ENCODE assay signal across 10 cellular contexts in the genomic region with DNA sequence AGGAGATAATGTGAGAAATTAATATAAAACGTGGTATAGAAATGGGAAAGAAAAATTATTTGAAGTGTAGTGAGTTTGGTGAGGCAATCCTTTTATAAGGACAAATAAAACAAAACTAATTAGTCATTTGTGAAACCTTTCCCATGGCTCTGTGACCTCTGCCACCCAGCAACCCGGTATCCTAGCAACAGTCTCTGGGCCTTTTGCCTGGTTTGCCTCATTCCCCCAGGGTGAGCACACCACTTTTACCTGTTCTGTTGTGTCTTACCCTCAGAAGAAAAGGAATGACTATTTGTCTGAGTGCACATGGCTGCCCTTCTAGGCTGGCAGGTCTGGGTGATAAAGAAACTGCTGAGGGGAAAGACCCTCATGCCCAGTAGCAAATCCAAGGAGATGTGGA. TPM values are rescaled to one million over a fixed set of nuclear protein-coding genes. Genes with fewer than 3 reads are reported as not detected.
DNase-seq lines count a peak whose midpoint lies in the region; ATAC-seq, FAIRE-seq and TF ChIP-seq lines count a peak whose summit lies in the region.
"Had no signal": no experiment of that assay in that cellular context is flagged by ENCODE, and none has a peak within 500 bp of the region (broad histone marks: within the 10 kb centered on the region; RNA-seq: fewer than 3 reads in every experiment).

No MANE protein-coding gene starts in this region.

- H3K9me3 Mint-ChIP-seq in activated naive CD4-positive, alpha-beta T cell treated with anti-CD3 and anti-CD28 coated beads, Interleukin-2, amount 50 U/mL, for 72 hours: peaks cover 0 to 5% of the 10 kb centered on the region in 2 donors
- no peaks in the 10 kb centered on the region for H3K9me3 Mint-ChIP-seq in activated T-helper 17 cell treated with anti-CD3 and anti-CD28 coated beads, Interleukin-2, amount 50 U/mL, for 72 hours

- H3K9ac ChIP-seq in keratinocyte (ENCODE audit: control insufficient read depth, extremely low read depth, insufficient read depth, low read length): no peak overlapping the region

- H2AFZ ChIP-seq in keratinocyte (ENCODE audit: control insufficient read depth, low read length): peak overlapping the region; percentile 27

- H3K27me3 ChIP-seq in keratinocyte (ENCODE audit: control insufficient read depth, extremely low read depth, insufficient read depth, low read length): no peaks in the 10 kb centered on the region

- peaks cover 4% of the 10 kb centered on the region for H3K27me3 Mint-ChIP-seq in activated T-helper 17 cell treated with anti-CD3 and anti-CD28 coated beads, Interleukin-2, amount 50 U/mL, for 72 hours

- H3K4me1 Mint-ChIP-seq in activated T-helper 17 cell treated with anti-CD3 and anti-CD28 coated beads, Interleukin-2, amount 50 U/mL, for 72 hours: peaks cover 13% of the 10 kb centered on the region

- no peaks in the 10 kb centered on the region for H3K9me3 ChIP-seq in keratinocyte (ENCODE audit: control insufficient read depth, low read depth, low read length)

- H3K4me1 ChIP-seq in keratinocyte (ENCODE audit: control insufficient read depth, extremely low read depth, insufficient read depth, low read length): peaks cover 14% of the 10 kb centered on the region

- no peak overlapping the region for H3K27ac ChIP-seq in keratinocyte (ENCODE audit: control insufficient read depth, insufficient read depth, low read length)

- ATAC-seq in activated naive CD4-positive, alpha-beta T cell treated with anti-CD3 and anti-CD28 coated beads, Interleukin-2, amount 50 U/mL, for 72 hours: peak; percentile 61 to 79
- ATAC-seq in activated T-helper 17 cell treated with anti-CD3 and anti-CD28 coated beads, Interleukin-2, amount 50 U/mL, for 72 hours (replicated peaks): peak; percentile 63
- ATAC-seq in HG03571 (IDR thresholded peaks at IDR 0.05; ENCODE audit: unreplicated experiment): no peak

- no peak for DNase-seq in activated naive CD4-positive, alpha-beta T cell treated with anti-CD3 and anti-CD28 coated beads, Interleukin-2, amount 50 U/mL, for 72 hours (ENCODE audit: low spot score in 2 of 2)
- DNase-seq in activated naive CD4-positive, alpha-beta T cell treated with Interleukin-2 at 50 U/mL for 16 hours: no peak
- DNase-seq in keratinocyte (ENCODE audit: low read depth, low spot score) (no peak), ureter (ENCODE audit: low spot score) (peak; percentile 69), NOMO-1 treated with DMSO at 0.1 percent for 48 hours (lab: John Stamatoyannopoulos, UW; ENCODE audit: unreplicated experiment) (no peak), SKM-1 (lab: John Stamatoyannopoulos, UW; ENCODE audit: unreplicated experiment) (no peak)
- DNase-seq: activated CD4-positive, alpha-beta T cell treated with anti-CD3 and anti-CD28 coated beads, Interleukin-2, amount 50 U/mL, for 48 hours had no signal

- H3K27ac Mint-ChIP-seq in activated naive CD4-positive, alpha-beta T cell treated with anti-CD3 and anti-CD28 coated beads, Interleukin-2, amount 50 U/mL, for 72 hours: no peak overlapping the region
- H3K27ac Mint-ChIP-seq in activated T-helper 17 cell treated with anti-CD3 and anti-CD28 coated beads, Interleukin-2, amount 50 U/mL, for 72 hours: peak overlapping the region; percentile 39

- H3K36me3 Mint-ChIP-seq in activated naive CD4-positive, alpha-beta T cell treated with anti-CD3 and anti-CD28 coated beads, Interleukin-2, amount 50 U/mL, for 72 hours: peaks cover 0 to 6% of the 10 kb centered on the region in 2 donors
- no peaks in the 10 kb centered on the region for H3K36me3 Mint-ChIP-seq in activated T-helper 17 cell treated with anti-CD3 and anti-CD28 coated beads, Interleukin-2, amount 50 U/mL, for 72 hours (ENCODE audit: low read depth)

- no peaks in the 10 kb centered on the region for H3K9me1 ChIP-seq in keratinocyte (ENCODE audit: control insufficient read depth, extremely low read depth, insufficient read depth, low read length)

- no peaks in the 10 kb centered on the region for H4K20me1 ChIP-seq in keratinocyte (ENCODE audit: control insufficient read depth, extremely low read depth, insufficient read depth, low read length)

- peak; percentile 44 for FAIRE-seq in keratinocyte (lab: Jason Lieb, UNC)

- H3K4me3 ChIP-seq in keratinocyte (ENCODE audit: control insufficient read depth in 2 of 3, extremely low read depth in 1 of 3, insufficient read depth in 2 of 3, low read depth in 1 of 3, low read length in 3 of 3): no peak overlapping the region

- no peaks in the 10 kb centered on the region for H3K36me3 ChIP-seq in keratinocyte (ENCODE audit: control insufficient read depth in 2 of 2, extremely low read depth in 1 of 2, insufficient read depth in 2 of 2, low read length in 2 of 2)

- dilution Hi-C loops in keratinocyte (cut with MboI; ENCODE audit: extremely low pct_ligation_motif_present, low sequenced_read_pairs): no loop called here

- no peaks in the 10 kb centered on the region for H3K79me2 ChIP-seq in keratinocyte (ENCODE audit: control insufficient read depth, insufficient read depth, low read length)

- no peak for TF ChIP-seq CTCF in keratinocyte (optimal IDR thresholded peaks at IDR 0.05 in 1 of 3, IDR thresholded peaks at IDR 0.05 in 1 of 3, conservative IDR thresholded peaks at IDR 0.05 in 1 of 3; ENCODE audit: extremely low read depth in 1 of 3, insufficient read depth in 2 of 3, low read length in 3 of 3)

- no peak overlapping the region for H3K4me2 ChIP-seq in keratinocyte (ENCODE audit: control insufficient read depth, extremely low read depth, insufficient read depth, low read depth, low read length)

- H3K4me3 Mint-ChIP-seq in activated T-helper 17 cell treated with anti-CD3 and anti-CD28 coated beads, Interleukin-2, amount 50 U/mL, for 72 hours: no peak overlapping the region

RNA-seq across cellular contexts. Expression of gene OVAAL, which starts 21.5 kb away (rescaled TPM):
- total RNA-seq in activated naive CD4-positive, alpha-beta T cell treated with anti-CD3 and anti-CD28 coated beads, Interleukin-2, amount 50 U/mL, for 72 hours: not detected
- not detected for total RNA-seq in activated T-helper 17 cell treated with anti-CD3 and anti-CD28 coated beads, Interleukin-2, amount 50 U/mL, for 72 hours
- polyA plus RNA-seq in keratinocyte: not detected in 3 replicates
- polyA plus RNA-seq in keratinocyte (2011; ENCODE audit: low read depth): not detected
- not detected in 2 replicates for polyA plus RNA-seq in keratinocyte (2011; cell fraction: cytosol; rRNA removed)
- polyA plus RNA-seq in keratinocyte (2011; cell fraction: nucleus; rRNA removed): not detected in 2 replicates
- not detected in 2 replicates for polyA plus RNA-seq in keratinocyte (2012; ENCODE audit: low replicate concordance)
- polyA minus RNA-seq in keratinocyte: not detected in 3 replicates
- not detected for polyA minus RNA-seq in keratinocyte (2011; cell fraction: cytosol; rRNA and poly(A)+ RNA removed)
- polyA minus RNA-seq in keratinocyte (2011; cell fraction: nucleus; rRNA and poly(A)+ RNA removed): not detected in 2 replicates
- total RNA-seq in ureter: not detected
- total RNA-seq: osteoblast had no signal

RNA-seq across cellular contexts. Expression of gene XPR1, which starts 51.6 kb away (rescaled TPM):
- total RNA-seq in activated naive CD4-positive, alpha-beta T cell treated with anti-CD3 and anti-CD28 coated beads, Interleukin-2, amount 50 U/mL, for 72 hours: 10 to 100 TPM; 15.2 to 18.6 TPM
- total RNA-seq in activated T-helper 17 cell treated with anti-CD3 and anti-CD28 coated beads, Interleukin-2, amount 50 U/mL, for 72 hours: 10 to 100 TPM; 16.4 to 25.4 TPM
- 22.7 to 40.0 TPM (median 31.1 TPM) in 3 replicates for polyA plus RNA-seq in keratinocyte
- 7.3 TPM for polyA plus RNA-seq in keratinocyte (2011; ENCODE audit: low read depth)
- polyA plus RNA-seq in keratinocyte (2011; cell fraction: cytosol; rRNA removed): 17.2 and 30.4 TPM in 2 replicates
- 34.2 TPM in 2 replicates for polyA plus RNA-seq in keratinocyte (2011; cell fraction: nucleus; rRNA removed)
- 7.3 and 23.0 TPM in 2 replicates for polyA plus RNA-seq in keratinocyte (2012; ENCODE audit: low replicate concordance)
- 45.4 to 72.1 TPM (median 49.4 TPM) in 3 replicates for polyA minus RNA-seq in keratinocyte
- 40.1 TPM for polyA minus RNA-seq in keratinocyte (2011; cell fraction: cytosol; rRNA and poly(A)+ RNA removed)
- polyA minus RNA-seq in keratinocyte (2011; cell fraction: nucleus; rRNA and poly(A)+ RNA removed): 38.6 and 86.7 TPM in 2 replicates
- 66.2 TPM for total RNA-seq in ureter
